In genomic region chr1:118151312-118151937, GRCh38 we compare ENCODE assay signal across 8 cellular contexts. TPM values are rescaled to one million over a fixed set of nuclear protein-coding genes. Genes with fewer than 3 reads are reported as not detected.
DNase-seq lines count a peak whose midpoint lies in the region; ATAC-seq and TF ChIP-seq lines count a peak whose summit lies in the region.

No MANE protein-coding gene starts in this region.

- TF ChIP-seq CTCF in BJ (IDR thresholded peaks at IDR 0.05; ENCODE audit: insufficient read depth, low read depth, low read length) = peak; percentile 75
- peak; percentile 81 for TF ChIP-seq CTCF in OCI-LY1 (IDR thresholded peaks at IDR 0.05; ENCODE audit: low read length)
- peak; percentile 70 to 76 for TF ChIP-seq CTCF in mammary epithelial cell (conservative IDR thresholded peaks at IDR 0.05 in 1 of 2, IDR thresholded peaks at IDR 0.05 in 1 of 2; ENCODE audit: extremely low read depth in 1 of 2, insufficient read depth in 1 of 2, low read depth in 1 of 2, low read length in 2 of 2)

- H3K9ac ChIP-seq in OCI-LY1 (ENCODE audit: low read length) (no peak overlapping the region), mammary epithelial cell (ENCODE audit: insufficient read depth, low read length) (no peak overlapping the region)

- intact Hi-C loops in mammary epithelial cell (cut with micrococcal nuclease) = loop anchor here (1.0 to 10.0 kb wide), 5 partner anchors 74 to 993 kb away; partner anchors contain the start of gene WARS2

- no peaks in the 10 kb centered on the region for H3K9me3 Mint-ChIP-seq in stimulated activated naive CD8-positive, alpha-beta T cell treated with anti-CD3 and anti-CD28 coated beads, Interleukin-15, amount 100 ng/mL, for 72 hours

- H3K4me2 ChIP-seq in OCI-LY1 (ENCODE audit: low read length) (no peak overlapping the region), mammary epithelial cell (ENCODE audit: insufficient read depth, low read depth, low read length) (no peak overlapping the region)

- DNase-seq in BJ (ENCODE audit: low read depth) (no peak), H4 (ENCODE audit: low spot score) (peak; percentile 60), mammary epithelial cell (peak; percentile 29), kidney tubule cell (ENCODE audit: low spot score) (peak; percentile 65)
- peak; percentile 11 to 21 for DNase-seq in stimulated activated naive CD8-positive, alpha-beta T cell treated with anti-CD3 and anti-CD28 coated beads, Interleukin-15, amount 100 ng/mL, for 72 hours

- no peaks in the 10 kb centered on the region for H3K27me3 Mint-ChIP-seq in stimulated activated naive CD8-positive, alpha-beta T cell treated with anti-CD3 and anti-CD28 coated beads, Interleukin-15, amount 100 ng/mL, for 72 hours

- no peaks in the 10 kb centered on the region for H3F3A ChIP-seq in OCI-LY1 (ENCODE audit: insufficient read depth, low read length)

- H2AFZ ChIP-seq in OCI-LY1 (ENCODE audit: low read length) = no peak overlapping the region
- H2AFZ ChIP-seq in mammary epithelial cell (ENCODE audit: low read depth, low read length) = no peak overlapping the region

- H3K4me3 Mint-ChIP-seq in stimulated activated naive CD8-positive, alpha-beta T cell treated with anti-CD3 and anti-CD28 coated beads, Interleukin-15, amount 100 ng/mL, for 72 hours = no peak overlapping the region

- POLR2A ChIA-PET in BJ (lab: Charles Lee) = no interaction called here

- dilution Hi-C loops in mammary epithelial cell (cut with HindIII; ENCODE audit: low sequenced_read_pairs) = no loop called here

- H3K27ac Mint-ChIP-seq in stimulated activated naive CD8-positive, alpha-beta T cell treated with anti-CD3 and anti-CD28 coated beads, Interleukin-15, amount 100 ng/mL, for 72 hours = no peak overlapping the region

- H3K27me3 ChIP-seq in BJ (ENCODE audit: control insufficient read depth, insufficient read depth, low read length) (no peaks in the 10 kb centered on the region), OCI-LY1 (ENCODE audit: insufficient read depth, low read length) (no peaks in the 10 kb centered on the region), mammary epithelial cell (ENCODE audit: insufficient read depth, low read length) (no peaks in the 10 kb centered on the region)

- in situ Hi-C loops in mammary epithelial cell (cut with MboI; ENCODE audit: low sequenced_read_pairs in 2 of 2) = loop anchor here (10.0 to 25.0 kb wide), 3 partner anchors 83 to 1213 kb away; partner anchors contain the start of gene HAO2 (in 1 of the 2)

- CTCF ChIA-PET in BJ (lab: Yijun Ruan, JAX) = interaction anchor here (0.6 to 1.3 kb wide), 8 partner anchors 8 to 1216 kb away, joined by 3 to 5 read pairs (median 3); partner anchors contain the start of gene SPAG17
- CTCF ChIA-PET in mammary epithelial cell (lab: Charles Lee; ENCODE audit: low non-redundant PET) = no interaction called here

- H3K9me3 ChIP-seq in OCI-LY1 (ENCODE audit: low read length) (no peaks in the 10 kb centered on the region), mammary epithelial cell (replicated peaks; ENCODE audit: insufficient read depth, low read length) (no peaks in the 10 kb centered on the region)

- H3K36me3 ChIP-seq in BJ (ENCODE audit: control insufficient read depth, insufficient read depth, low read length) = no peaks in the 10 kb centered on the region
- H3K36me3 ChIP-seq in OCI-LY1 (ENCODE audit: insufficient read depth, low read length) = no peaks in the 10 kb centered on the region
- H3K36me3 ChIP-seq in mammary epithelial cell (ENCODE audit: insufficient read depth, low read length) = no peaks in the 10 kb centered on the region

- BruUV-seq in mammary epithelial cell (replicated peaks; lab: Mats Ljungman, UMichigan) = no TSS peak

- H3K79me2 ChIP-seq in OCI-LY1 (ENCODE audit: insufficient read depth, low read length) (no peaks in the 10 kb centered on the region), mammary epithelial cell (ENCODE audit: insufficient read depth, low read length) (no peaks in the 10 kb centered on the region)

- H3K9me2 ChIP-seq in OCI-LY1 (ENCODE audit: low read depth, low read length) = no peaks in the 10 kb centered on the region

- whole genome bisulfite sequencing in mammary epithelial cell (ENCODE audit: low coverage, missing lambda C conversion rate) = 0% methylated on average over 6 of the region's 6 CpGs

- no peak overlapping the region for H3K27ac ChIP-seq in OCI-LY1 (ENCODE audit: low read depth, low read length, poor library complexity, severe bottlenecking)
- no peak overlapping the region for H3K27ac ChIP-seq in mammary epithelial cell (ENCODE audit: insufficient read depth, low read depth, low read length)

- no peak overlapping the region for H3K4me3 ChIP-seq in BJ (ENCODE audit: low read depth, low read length)
- H3K4me3 ChIP-seq in OCI-LY1 (ENCODE audit: low read depth, low read length, poor library complexity, severe bottlenecking) = no peak overlapping the region
- H3K4me3 ChIP-seq in mammary epithelial cell (replicated peaks in 1 of 3; ENCODE audit: insufficient read depth in 1 of 3, low read depth in 2 of 3, low read length in 3 of 3) = no peak overlapping the region

- H4K20me1 ChIP-seq in OCI-LY1 (ENCODE audit: insufficient read depth, low read length) (no peaks in the 10 kb centered on the region), mammary epithelial cell (ENCODE audit: insufficient read depth, low read length) (no peaks in the 10 kb centered on the region)

- H3K4me1 Mint-ChIP-seq in stimulated activated naive CD8-positive, alpha-beta T cell treated with anti-CD3 and anti-CD28 coated beads, Interleukin-15, amount 100 ng/mL, for 72 hours = no peaks in the 10 kb centered on the region

- H3K4me1 ChIP-seq in OCI-LY1 (ENCODE audit: insufficient read depth, low read length, severe bottlenecking) (no peaks in the 10 kb centered on the region), mammary epithelial cell (ENCODE audit: insufficient read depth, low read length) (peaks cover 6% of the 10 kb centered on the region)

- no peak for ATAC-seq in stimulated activated naive CD8-positive, alpha-beta T cell treated with anti-CD3 and anti-CD28 coated beads, Interleukin-15, amount 100 ng/mL, for 72 hours
- ATAC-seq in HG02571 (IDR thresholded peaks at IDR 0.05; ENCODE audit: unreplicated experiment) (no peak), HG03175 (IDR thresholded peaks at IDR 0.05; ENCODE audit: unreplicated experiment) (no peak)

RNA-seq across cellular contexts. Expression of gene SPAG17, which starts 33.6 kb away (rescaled TPM):
- polyA plus RNA-seq in BJ (2011; rRNA removed) (0.09 and 0.34 TPM in 2 replicates), mammary epithelial cell (not detected)
- 0.10 and 1.6 TPM in 2 replicates for polyA minus RNA-seq in BJ (2011; rRNA and poly(A)+ RNA removed)
- 0.10 and 0.45 TPM in 2 replicates for total RNA-seq in H4 (2014; rRNA removed; shearing (Covaris generic))
- under 1 TPM in 1 of 2 donors, not detected in 1; 0.33 TPM for total RNA-seq in mammary epithelial cell
- not detected for polyA minus RNA-seq in mammary epithelial cell
